Comparison of ENCODE assay signal across 1 cellular context in the genomic region with DNA sequence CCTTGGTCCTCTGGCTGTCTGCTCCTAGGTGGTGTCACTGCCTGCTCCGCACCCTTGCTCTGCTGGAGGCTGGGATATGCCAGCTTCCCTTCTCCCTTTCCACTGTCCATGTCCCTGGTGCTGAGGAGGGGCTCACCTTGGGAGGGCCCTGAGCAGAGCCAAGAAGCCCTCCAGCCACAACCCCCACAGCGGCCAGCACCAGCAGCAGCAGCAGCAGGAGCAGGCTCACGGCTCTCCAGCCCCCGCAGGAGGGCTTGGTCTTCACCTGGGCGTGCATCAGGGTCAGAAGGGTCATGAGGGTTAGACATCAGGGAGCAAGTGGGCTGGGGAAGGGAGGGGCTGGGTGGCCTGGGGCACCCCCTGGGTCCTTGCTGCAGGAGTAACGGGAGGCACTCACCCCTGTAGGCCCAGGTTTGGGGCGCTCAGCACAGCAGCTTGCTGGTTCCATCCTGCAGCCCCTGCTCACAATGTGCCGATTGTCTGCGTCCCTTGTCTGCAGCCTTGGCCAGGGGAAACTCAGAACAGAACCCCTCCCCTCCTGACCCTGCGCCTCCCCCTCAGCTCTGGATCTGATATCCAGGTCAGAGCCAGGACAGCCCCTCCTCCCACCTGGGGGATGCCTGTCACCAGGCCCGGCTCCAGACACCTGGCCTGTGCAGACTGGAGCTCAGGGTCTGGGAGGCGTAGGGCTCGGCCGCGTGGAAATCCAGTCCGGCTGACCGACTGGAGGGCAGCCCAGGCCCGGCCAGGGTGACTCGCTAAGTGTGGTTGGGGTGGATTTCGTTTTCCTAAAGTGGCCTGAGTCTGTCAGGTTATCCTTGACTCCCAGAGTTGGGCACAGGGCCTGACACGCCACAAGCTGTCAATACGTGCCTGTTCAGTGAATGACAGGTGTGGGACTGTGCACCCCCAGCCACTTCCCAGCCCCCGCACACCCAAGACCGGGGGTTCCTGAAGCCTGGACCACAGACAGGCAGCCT.
TF ChIP-seq lines count a peak whose summit lies in the region.

Gene BRICD5, minus strand, starts transcription at position 478 of the 980 bp plus-strand sequence. Its CDS starts 30 bp downstream, at position 448.

TF ChIP-seq in HepG2, 621 proteins besides CTCF, POLR2A, EP300 and RAD21 (continued from another document):
- TF ChIP-seq, protein P1, sequence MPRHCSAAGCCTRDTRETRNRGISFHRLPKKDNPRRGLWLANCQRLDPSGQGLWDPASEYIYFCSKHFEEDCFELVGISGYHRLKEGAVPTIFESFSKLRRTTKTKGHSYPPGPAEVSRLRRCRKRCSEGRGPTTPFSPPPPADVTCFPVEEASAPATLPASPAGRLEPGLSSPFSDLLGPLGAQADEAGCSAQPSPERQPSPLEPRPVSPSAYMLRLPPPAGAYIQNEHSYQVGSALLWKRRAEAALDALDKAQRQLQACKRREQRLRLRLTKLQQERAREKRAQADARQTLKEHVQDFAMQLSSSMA (CRISPR knock-in tag; IDR thresholded peaks at IDR 0.05) = 0 out of 2 replicates have a peak, but pooled peaks have one; percentile 38
- peak; percentile 66 for TF ChIP-seq ZFX (CRISPR knock-in tag; IDR thresholded peaks at IDR 0.05; ENCODE audit: low read depth)
TF ChIP-seq in HepG2: peak in this region for 82.
